ENCODE assay signal across 1 cellular context in the genomic region with DNA sequence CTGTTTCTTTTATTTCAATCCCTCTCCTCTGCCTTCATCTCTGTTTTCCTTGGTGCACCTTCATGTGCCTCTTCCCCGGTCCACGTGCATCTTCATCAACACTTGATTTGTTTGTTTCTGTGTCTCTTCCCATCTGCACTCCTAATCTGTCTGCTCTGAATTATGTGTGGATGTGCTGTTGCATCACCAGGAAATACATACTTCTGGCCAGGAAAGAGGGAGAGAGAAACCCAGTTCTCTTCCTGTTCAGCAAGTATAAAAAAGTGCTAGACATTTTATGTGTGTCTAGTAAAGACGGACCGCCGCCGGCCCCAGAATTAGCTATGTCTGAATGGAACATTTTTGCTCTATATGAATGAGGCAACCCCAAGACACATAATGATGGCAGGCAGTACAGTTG.
TF ChIP-seq lines count a peak whose summit lies in the region.

No MANE protein-coding gene starts in this region.

TF ChIP-seq in HepG2, 621 proteins besides CTCF, POLR2A, EP300 and RAD21 (continued from another document):
- no peak for TF ChIP-seq SAP130 (CRISPR knock-in tag; IDR thresholded peaks at IDR 0.05; ENCODE audit: low read depth)
- TF ChIP-seq GABPA (IDR thresholded peaks at IDR 0.05; ENCODE audit: low read depth, low read length) = no peak
- TF ChIP-seq GABPA (CRISPR knock-in tag; IDR thresholded peaks at IDR 0.05; ENCODE audit: low read depth) = no peak
